In the genomic region with DNA sequence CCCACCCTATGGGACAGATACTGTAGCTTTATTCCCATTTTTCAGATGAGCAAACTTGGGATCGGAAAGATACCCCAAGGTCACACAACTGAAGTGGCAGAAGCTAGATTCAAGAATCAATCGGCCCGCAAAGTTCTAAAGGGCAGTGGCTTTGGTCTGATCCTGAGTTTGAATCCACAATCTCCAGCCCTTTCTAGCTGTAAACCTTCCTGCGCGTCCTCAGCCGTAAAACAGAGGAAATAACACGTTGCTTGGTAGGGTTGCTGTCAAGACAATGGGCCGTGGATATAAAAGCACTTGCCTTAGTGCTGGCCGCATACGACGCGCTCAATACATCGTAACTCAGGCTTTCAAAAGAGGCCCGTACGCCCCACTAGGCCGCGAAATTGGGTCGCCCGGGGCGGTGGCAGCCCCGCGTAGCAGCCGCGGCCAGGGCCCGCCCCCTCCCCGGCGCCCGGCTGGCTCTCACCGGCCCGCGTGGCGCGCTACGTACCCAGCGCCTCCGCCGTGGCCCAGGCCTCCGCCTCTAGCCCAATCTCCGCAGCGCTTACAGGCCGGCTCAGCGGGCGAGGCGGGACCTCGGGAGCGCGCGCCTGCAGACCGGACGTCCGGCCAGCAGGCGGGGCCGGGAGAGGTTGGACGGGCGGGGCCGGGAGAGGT, we compare ENCODE assay signal across 8 cellular contexts.
A peak's percentile ranks its signal among the peaks of the same experiment; 100 is the strongest.
DNase-seq lines count a peak whose midpoint lies in the region; TF ChIP-seq lines count a peak whose summit lies in the region.

Gene DCAKD, minus strand, starts transcription at position 573 of the 660 bp plus-strand sequence. CDS start 16,747 bp downstream, outside the sequence.

- peak within 1 kb of the TSS; percentile 94 for H3K9ac ChIP-seq in SK-N-MC (ENCODE audit: insufficient read length)

- no peaks in the 10 kb centered on the region for H3K9me3 Mint-ChIP-seq in activated naive CD4-positive, alpha-beta T cell treated with anti-CD3 and anti-CD28 coated beads, Interleukin-2, amount 10 ng/mL, durations not matched to agents 7 days and 5 days

- no peaks in the 10 kb centered on the region for H3K9me3 ChIP-seq in SK-N-MC (ENCODE audit: low read depth, low read length)

- CTCF ChIA-PET in activated naive CD4-positive, alpha-beta T cell treated with anti-CD3 and anti-CD28 coated beads, Interleukin-2, amount 10 ng/mL, durations not matched to agents 7 days and 5 days (lab: Charles Lee), result interaction anchor here (1.2 to 1.4 kb wide), 3 partner anchors 48 to 146 kb away, joined by 3 to 6 read pairs (median 3); partner anchors contain the start of gene ACBD4

- H3K27ac ChIP-seq in SK-N-MC, result peak within 1 kb of the TSS; percentile 92

- DNase-seq in GM03348 (ENCODE audit: low spot score) (peak; percentile 97), HFF-Myc (ENCODE audit: extremely low read depth, low read depth) (no peak), NAMALWA (ENCODE audit: low spot score) (peak; percentile 96), SK-N-MC (ENCODE audit: low read depth, low spot score) (no peak), germinal center (ENCODE audit: low spot score) (peak; percentile 90), nucleus accumbens (lab: John Stamatoyannopoulos, UW) (peak in 55 of 56 donors; percentile 46 to 93 (median 83)), superior temporal gyrus (ENCODE audit: extremely low spot score) (peak; percentile 85)
- peak; percentile 93 for DNase-seq in activated naive CD4-positive, alpha-beta T cell treated with anti-CD3 and anti-CD28 coated beads, Interleukin-2, amount 10 ng/mL, durations not matched to agents 7 days and 5 days

- H3K4me3 Mint-ChIP-seq in activated naive CD4-positive, alpha-beta T cell treated with anti-CD3 and anti-CD28 coated beads, Interleukin-2, amount 10 ng/mL, durations not matched to agents 7 days and 5 days, result peak within 1 kb of the TSS; percentile 86

- no peaks in the 10 kb centered on the region for H3K36me3 ChIP-seq in SK-N-MC (ENCODE audit: insufficient read depth, low read length)

- peaks cover 24% of the 10 kb centered on the region for H3K36me3 Mint-ChIP-seq in activated naive CD4-positive, alpha-beta T cell treated with anti-CD3 and anti-CD28 coated beads, Interleukin-2, amount 10 ng/mL, durations not matched to agents 7 days and 5 days

- peaks cover 55% of the 10 kb centered on the region for H3K4me1 Mint-ChIP-seq in activated naive CD4-positive, alpha-beta T cell treated with anti-CD3 and anti-CD28 coated beads, Interleukin-2, amount 10 ng/mL, durations not matched to agents 7 days and 5 days

- no peaks in the 10 kb centered on the region for H3K27me3 Mint-ChIP-seq in activated naive CD4-positive, alpha-beta T cell treated with anti-CD3 and anti-CD28 coated beads, Interleukin-2, amount 10 ng/mL, durations not matched to agents 7 days and 5 days

- H3K4me3 ChIP-seq in HFF-Myc (replicated peaks; ENCODE audit: low read depth, low read length) (peak within 1 kb of the TSS; percentile 77), SK-N-MC (peak within 1 kb of the TSS; percentile 81)

- TF ChIP-seq CTCF in HFF-Myc (IDR thresholded peaks at IDR 0.05; ENCODE audit: low read depth, low read length, missing control alignments), result no peak

- peak within 1 kb of the TSS; percentile 98 for H3K27ac Mint-ChIP-seq in activated naive CD4-positive, alpha-beta T cell treated with anti-CD3 and anti-CD28 coated beads, Interleukin-2, amount 10 ng/mL, durations not matched to agents 7 days and 5 days

Comparison
In these comparisons a context has a peak if more than half of its experiments do, and no peak if none do; other contexts are left out.
1. DNase-seq: peak in GM03348 (single experiment), NAMALWA (single experiment), activated naive CD4-positive, alpha-beta T cell treated with anti-CD3 and anti-CD28 coated beads, Interleukin-2, amount 10 ng/mL, durations not matched to agents 7 days and 5 days (single experiment), germinal center (single experiment), nucleus accumbens (55 of 56) and superior temporal gyrus (single experiment); none in HFF-Myc (single experiment) and SK-N-MC (single experiment).